In the genomic region with DNA sequence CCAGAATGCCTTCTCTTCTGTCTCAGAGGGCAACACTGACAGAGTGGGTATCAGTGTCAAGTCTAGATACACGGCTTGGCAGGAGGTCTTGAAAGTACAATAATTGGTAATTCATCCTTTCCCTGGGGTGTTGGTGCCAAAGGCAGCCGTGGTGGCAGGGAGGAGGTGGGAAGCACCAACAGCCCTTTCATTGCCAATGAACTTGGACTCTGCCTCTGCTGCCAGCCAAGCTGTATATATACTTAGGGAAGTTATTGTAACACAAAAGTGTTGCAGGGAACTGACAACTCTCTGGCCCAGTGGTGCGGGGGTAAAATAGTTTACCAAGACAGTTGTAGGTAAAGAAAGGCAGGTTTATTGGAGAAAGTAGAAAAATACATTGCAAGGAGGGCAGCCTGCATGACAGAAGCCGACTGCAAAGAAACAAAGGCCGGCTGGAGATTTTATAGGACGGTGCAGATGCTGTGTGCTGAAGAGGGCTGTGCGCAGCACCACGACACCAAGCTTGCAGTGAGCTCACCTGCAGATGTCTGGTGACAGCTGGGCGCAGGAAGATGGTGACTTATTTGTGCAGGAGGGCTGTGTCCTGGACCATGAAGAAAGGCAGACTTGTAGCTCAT, we compare ENCODE assay signal across 21 cellular contexts. TPM values are rescaled to one million over a fixed set of nuclear protein-coding genes. Genes with fewer than 3 reads are reported as not detected.
DNase-seq lines count a peak whose midpoint lies in the region; ATAC-seq and TF ChIP-seq lines count a peak whose summit lies in the region.
"Had no signal": no experiment of that assay in that cellular context is flagged by ENCODE, and none has a peak within 500 bp of the region (broad histone marks: within the 10 kb centered on the region; RNA-seq: fewer than 3 reads in every experiment).

No MANE protein-coding gene starts in this region.

- H2AK5ac ChIP-seq in H9 (ENCODE audit: insufficient read length, low read length): no peak overlapping the region

- peaks cover 24% of the 10 kb centered on the region for H3K27me3 Mint-ChIP-seq in H9 (ENCODE audit: low read depth)

- no peak overlapping the region for H3K14ac ChIP-seq in H9 (ENCODE audit: insufficient read depth, low read length)

- no peak overlapping the region for H3K56ac ChIP-seq in H9 (ENCODE audit: insufficient read length, low read depth, low read length)

- H3K36me3 Mint-ChIP-seq in H9 (ENCODE audit: insufficient read depth in 1 of 3, low read depth in 3 of 3): peaks cover 0 to 2% (median 2%) of the 10 kb centered on the region in 3 experiments; a peak in 2 of 7 replicates
- H3K36me3 Mint-ChIP-seq: T-cell had no signal

- no peaks in the 10 kb centered on the region for H3K9me3 ChIP-seq in H9 (ENCODE audit: control insufficient read depth, low read depth, low read length)
- H3K9me3 ChIP-seq: A549 had no signal

- H3K4me3 Mint-ChIP-seq in H9: no peak overlapping the region
- H3K4me3 Mint-ChIP-seq: CD14-positive monocyte, T-cell had no signal

- WGBS in H9 (ENCODE audit: extremely low coverage, insufficient read length, low lambda C conversion rate): no CpG with 5 or more reads among the region's 9 CpGs

- H3K27me3 ChIP-seq in H9 (ENCODE audit: insufficient read depth, low read length): no peaks in the 10 kb centered on the region

- DNase-seq in NCI-H345 (lab: John Stamatoyannopoulos, UW) (peak; percentile 42), NCI-H345 treated with DMSO at 0.1 percent for 48 hours (lab: John Stamatoyannopoulos, UW; ENCODE audit: unreplicated experiment) (no peak), H9 (peak; percentile 12), NCI-H524 treated with DMSO at 0.1 percent for 48 hours (lab: John Stamatoyannopoulos, UW) (peak; percentile 63), left kidney (ENCODE audit: low read depth, low spot score) (peak; percentile 22), Ammon's horn (ENCODE audit: low spot score) (no peak)
- no peak for DNase-seq in activated CD4-positive, alpha-beta T cell treated with anti-CD3 and anti-CD28 coated beads, Interleukin-2, amount 50 U/mL, for 1 hour
- DNase-seq: COR-L47, EL, H7, KG1, NCI-H1092, NCI-H1694 treated with DMSO at 0.1 percent for 48 hours, PC-9, T-cell had no signal

- no peaks in the 10 kb centered on the region for H3K4me1 ChIP-seq in H9 (ENCODE audit: insufficient read depth, low read length)
- H3K4me1 ChIP-seq: A549 had no signal

- H3T11ph ChIP-seq in H9 (ENCODE audit: low read length): no peak overlapping the region

- no peak overlapping the region for H2BK15ac ChIP-seq in H9 (ENCODE audit: low read depth, low read length)

- H3K9ac ChIP-seq in H9 (ENCODE audit: extremely low read depth, insufficient read length, low read length): no peak overlapping the region

- H3K79me2 ChIP-seq in H9 (ENCODE audit: insufficient read depth, low read length): no peaks in the 10 kb centered on the region

- H3K27ac ChIP-seq in H9 (ENCODE audit: insufficient read length, low read depth, low read length): no peak overlapping the region
- H3K27ac ChIP-seq: A549, PC-9, SK-N-MC had no signal

- H4K91ac ChIP-seq in H9 (ENCODE audit: insufficient read length, low read depth, low read length): no peak overlapping the region

- peaks cover 2 to 4% of the 10 kb centered on the region in 2 experiments for H3K9me3 Mint-ChIP-seq in H9

- no peaks in the 10 kb centered on the region for H3K4me1 Mint-ChIP-seq in H9
- H3K4me1 Mint-ChIP-seq: T-cell had no signal

- H3K23me2 ChIP-seq in H9 (ENCODE audit: insufficient read length, low read depth, low read length, poor library complexity, severe bottlenecking): no peaks in the 10 kb centered on the region

- H4K5ac ChIP-seq in H9 (ENCODE audit: insufficient read length, low read depth, low read length): no peak overlapping the region

- TF ChIP-seq CTCF in H9 (conservative IDR thresholded peaks at IDR 0.05): no peak

- H3K27ac Mint-ChIP-seq in H9: no peak overlapping the region; a peak in 1 of 7 replicates
- H3K27ac Mint-ChIP-seq: CD14-positive monocyte, T-cell had no signal

- no peak for ATAC-seq in HG02840 (IDR thresholded peaks at IDR 0.05; ENCODE audit: low FRiP score, unreplicated experiment)
- ATAC-seq: A549, HepG2, T-cell had no signal

- no peak overlapping the region for H2BK5ac ChIP-seq in H9 (ENCODE audit: insufficient read length, low read length)

- no peaks in the 10 kb centered on the region for H3K79me1 ChIP-seq in H9 (ENCODE audit: insufficient read depth, low read depth, low read length, poor library complexity, severe bottlenecking)

- H2BK120ac ChIP-seq in H9 (ENCODE audit: low read depth, low read length, poor library complexity, severe bottlenecking): no peak overlapping the region

- no peak overlapping the region for H2BK12ac ChIP-seq in H9 (ENCODE audit: insufficient read length, low read depth, low read length)

- no peak overlapping the region for H3K4me2 ChIP-seq in H9 (ENCODE audit: insufficient read depth, insufficient read length, low read length)
- H3K4me2 ChIP-seq: A549, PC-9 had no signal

- H2AFZ ChIP-seq in H9 (ENCODE audit: low read length): no peak overlapping the region
- H2AFZ ChIP-seq: PC-9 had no signal

- no peak overlapping the region for H3K4ac ChIP-seq in H9 (ENCODE audit: low read depth, low read length)

- H4K8ac ChIP-seq in H9 (replicated peaks; ENCODE audit: insufficient read length, low read depth, low read length): no peak overlapping the region

- H3K18ac ChIP-seq in H9 (ENCODE audit: insufficient read length, low read depth, low read length): no peak overlapping the region

- no peak overlapping the region for H3K23ac ChIP-seq in H9 (ENCODE audit: insufficient read length, low read depth, low read length)

- H4K20me1 ChIP-seq in H9 (ENCODE audit: control insufficient read depth, insufficient read depth, insufficient read length): no peaks in the 10 kb centered on the region

- no peak overlapping the region for H2BK20ac ChIP-seq in H9 (ENCODE audit: low read depth, low read length, poor library complexity, severe bottlenecking)

RNA-seq across cellular contexts. Expression of gene FAM3D, which starts 4.0 kb away (rescaled TPM):
- not detected in 2 replicates for total RNA-seq in H9 (2021)
- total RNA-seq: H7, HepG2, M059J, PC-9 had no signal

Comparison
In these comparisons a context has a peak if more than half of its experiments do, and no peak if none do; other contexts are left out.
1. DNase-seq: peak in NCI-H345 (single experiment), H9 (single experiment), NCI-H524 treated with DMSO at 0.1 percent for 48 hours (single experiment) and left kidney (single experiment); none in NCI-H345 treated with DMSO at 0.1 percent for 48 hours (single experiment), Ammon's horn (single experiment) and activated CD4-positive, alpha-beta T cell treated with anti-CD3 and anti-CD28 coated beads, Interleukin-2, amount 50 U/mL, for 1 hour (single experiment).